8 cellular contexts compared by ENCODE assay signal in genomic region chr6:149749594-149750135, GRCh38. TPM values are rescaled to one million over a fixed set of nuclear protein-coding genes. Genes with fewer than 3 reads are reported as not detected.
DNase-seq lines count a peak whose midpoint lies in the region; TF ChIP-seq lines count a peak whose summit lies in the region.

Gene PCMT1, plus strand, starts transcription at chr6:149749741. Its CDS starts 161 bp downstream, at chr6:149749902.

- POLR2A ChIA-PET in SK-N-SH (lab: Yijun Ruan, JAX): interaction anchor here (1.2 kb wide), 1 partner anchor 32 kb away, joined by 8 read pairs; the partner anchor contains the start of gene LATS1

- H3K4me3 ChIP-seq in GM08714 (ENCODE audit: low read length): peak within 1 kb of the TSS; percentile 95
- H3K4me3 ChIP-seq in HFF-Myc (replicated peaks; ENCODE audit: low read depth, low read length): peak within 1 kb of the TSS; percentile 99
- H3K4me3 ChIP-seq in SK-N-SH (ENCODE audit: low read depth in 2 of 2, low read length in 1 of 2): peak within 1 kb of the TSS; percentile 85 to 98

- TF ChIP-seq EP300 in SK-N-SH (IDR thresholded peaks at IDR 0.05; ENCODE audit: borderline replicate concordance in 1 of 2, low read depth in 1 of 2, low read length in 1 of 2): no peak

- H3K9me2 ChIP-seq in SK-N-SH: no peaks in the 10 kb centered on the region

- TF ChIP-seq CTCF in HFF-Myc (IDR thresholded peaks at IDR 0.05; ENCODE audit: low read depth, low read length, missing control alignments) (no peak), SK-N-SH (IDR thresholded peaks at IDR 0.05) (no peak)

- H2AFZ ChIP-seq in SK-N-SH (ENCODE audit: low read depth): peak within 1 kb of the TSS; percentile 89; the same call in 1 of the 2 replicates

- CTCF ChIA-PET in SK-N-SH (lab: Yijun Ruan, JAX): interaction anchor here (1.2 to 1.9 kb wide), 3 partner anchors 22 to 32 kb away, joined by 3 to 4 read pairs (median 3); partner anchors contain the start of gene LATS1

- WGBS in SK-N-SH (ENCODE audit: low lambda C conversion rate): 0% methylated on average over 7 of the region's 60 CpGs

- H4K20me1 ChIP-seq in SK-N-SH (ENCODE audit: insufficient read depth): peaks cover 21% of the 10 kb centered on the region; the same call in 1 of the 2 replicates

- H3K36me3 ChIP-seq in SK-N-SH (replicated peaks in 1 of 2; ENCODE audit: control insufficient read depth in 1 of 2, insufficient read depth in 2 of 2, low read length in 1 of 2): no peaks in the 10 kb centered on the region

- no peaks in the 10 kb centered on the region for H3K27me3 ChIP-seq in SK-N-SH (ENCODE audit: insufficient read depth)

- peak within 1 kb of the TSS; percentile 89 for H3K4me2 ChIP-seq in SK-N-SH

- peaks cover 67% of the 10 kb centered on the region for H3K79me2 ChIP-seq in SK-N-SH (ENCODE audit: insufficient read depth)

- peak; percentile 52 for DNase-seq in HFF-Myc (ENCODE audit: extremely low read depth, low read depth)
- DNase-seq in MV-4-11 (lab: John Stamatoyannopoulos, UW): peak; percentile 89
- DNase-seq in SK-N-SH: peak; percentile 97
- peak; percentile 91 for DNase-seq in activated naive CD4-positive, alpha-beta T cell treated with anti-CD3 and anti-CD28 coated beads, Interleukin-2, amount 50 U/mL, for 16 hours
- peak; percentile 91 for DNase-seq in globus pallidus (ENCODE audit: low spot score)
- peak; percentile 87 for DNase-seq in occipital lobe (lab: John Stamatoyannopoulos, UW)

- TF ChIP-seq RAD21 in SK-N-SH (IDR thresholded peaks at IDR 0.05; ENCODE audit: low read length): no peak

- no peaks in the 10 kb centered on the region for H3K9me3 ChIP-seq in SK-N-SH

- H3K4me1 ChIP-seq in SK-N-SH (ENCODE audit: control insufficient read depth in 1 of 2, insufficient read depth in 2 of 2, low read depth in 1 of 2, low read length in 1 of 2): peaks cover 0 to 5% of the 10 kb centered on the region in 2 experiments; a peak in 2 of 4 replicates

- H3K27ac ChIP-seq in SK-N-SH (ENCODE audit: low read depth in 2 of 2, low read length in 1 of 2) (peak within 1 kb of the TSS; percentile 70 to 79), temporal lobe (ENCODE audit: low read depth, low read length) (peak within 1 kb of the TSS; percentile 82)

- H3F3A ChIP-seq in SK-N-SH (replicated peaks; ENCODE audit: insufficient read depth): peaks cover 18% of the 10 kb centered on the region

- H3K9ac ChIP-seq in SK-N-SH: peak within 1 kb of the TSS; percentile 80

TF ChIP-seq in SK-N-SH, 30 proteins besides CTCF, POLR2A, EP300 and RAD21 (continues in another document):
- TF ChIP-seq SMC3 (IDR thresholded peaks at IDR 0.05; ENCODE audit: low read depth, low read length) (no peak), PBX3 (IDR thresholded peaks at IDR 0.05) (no peak), MEF2A (IDR thresholded peaks at IDR 0.05; ENCODE audit: borderline replicate concordance, low read depth) (no peak), POLR2AphosphoS5 (IDR thresholded peaks at IDR 0.05; ENCODE audit: low read depth, low read length) (no peak), GATA2 (CRISPR knock-in tag; IDR thresholded peaks at IDR 0.05) (no peak), ELF1 (IDR thresholded peaks at IDR 0.05) (no peak), RXRA (IDR thresholded peaks at IDR 0.05; ENCODE audit: borderline replicate concordance, low read depth) (no peak), MXI1 (IDR thresholded peaks at IDR 0.05; ENCODE audit: low read depth, low read length) (peak; percentile 70), TCF12 (IDR thresholded peaks at IDR 0.05) (no peak), ZBTB33 (IDR thresholded peaks at IDR 0.05; ENCODE audit: borderline replicate concordance, low read depth) (no peak), RFX5 (IDR thresholded peaks at IDR 0.05; ENCODE audit: low read length) (no peak), JUND (IDR thresholded peaks at IDR 0.05) (no peak), IRF3 (IDR thresholded peaks at IDR 0.05; ENCODE audit: low read depth, low read length) (no peak), MAX (IDR thresholded peaks at IDR 0.05; ENCODE audit: low read depth) (no peak), TAF1 (IDR thresholded peaks at IDR 0.05; ENCODE audit: borderline replicate concordance, low read depth, low read length) (peak; percentile 29; the same call in 1 of the 2 replicates), REST (IDR thresholded peaks at IDR 0.05; ENCODE audit: low read depth, low read length) (no peak), NFIC (IDR thresholded peaks at IDR 0.05; ENCODE audit: borderline replicate concordance) (no peak), NRF1 (IDR thresholded peaks at IDR 0.05; ENCODE audit: low read depth, low read length) (peak; percentile 73), RCOR1 (IDR thresholded peaks at IDR 0.05; ENCODE audit: low read length) (no peak), EZH2phosphoT487 (IDR thresholded peaks at IDR 0.05; ENCODE audit: borderline replicate concordance, low read depth) (no peak), YY1 (IDR thresholded peaks at IDR 0.05; ENCODE audit: low read depth) (no peak), GABPA (IDR thresholded peaks at IDR 0.05; ENCODE audit: low read depth) (peak; percentile 36; the same call in 1 of the 2 replicates), TEAD4 (IDR thresholded peaks at IDR 0.05; ENCODE audit: borderline replicate concordance, insufficient read depth) (no peak)

RNA-seq across cellular contexts. Expression of gene PCMT1, which starts in this region (rescaled TPM):
- 158 and 190 TPM in 2 replicates for polyA plus RNA-seq in SK-N-SH (2012; rRNA removed)
- 176 and 191 TPM in 2 replicates for polyA plus RNA-seq in SK-N-SH (2012; cell fraction: cytosol; rRNA removed)
- 74.2 and 100 TPM in 2 replicates for polyA plus RNA-seq in SK-N-SH (2012; cell fraction: nucleus; rRNA removed)
- total RNA-seq in occipital lobe (173 TPM), temporal lobe (146 TPM)

Comparison
In these comparisons a context has a peak if more than half of its experiments do, and no peak if none do; other contexts are left out.
1. Peak in every context shown above with its lines: DNase-seq, H3K4me3 ChIP-seq and H3K27ac ChIP-seq.